In the genomic region with DNA sequence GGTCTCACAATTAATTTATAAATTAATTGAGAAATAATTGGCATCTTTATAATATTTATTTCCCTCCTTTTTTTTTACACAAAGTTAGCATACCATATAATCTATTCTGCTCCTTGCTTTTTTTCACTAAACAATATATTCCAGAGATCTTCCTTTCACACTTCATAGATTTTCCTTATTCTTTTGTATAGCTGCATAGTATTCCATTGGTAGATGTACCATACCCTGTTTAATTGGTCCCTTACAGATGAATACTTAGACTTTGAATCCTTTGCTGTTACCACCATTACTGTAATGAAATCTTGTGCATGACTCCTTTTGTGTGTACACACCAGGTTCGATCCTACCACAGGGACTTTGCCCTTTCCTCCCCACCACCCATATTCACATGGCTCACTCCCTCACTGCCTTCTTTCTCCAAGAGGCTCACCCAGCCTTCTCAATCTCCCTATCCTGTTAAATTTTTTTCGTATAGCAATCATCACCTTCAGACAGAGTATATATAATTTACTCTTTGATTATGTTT, we compare ENCODE assay signal across 16 cellular contexts. TPM values are rescaled to one million over a fixed set of nuclear protein-coding genes. Genes with fewer than 3 reads are reported as not detected.
DNase-seq lines count a peak whose midpoint lies in the region; ATAC-seq and TF ChIP-seq lines count a peak whose summit lies in the region.
"Had no signal": no experiment of that assay in that cellular context is flagged by ENCODE, and none has a peak within 500 bp of the region (broad histone marks: within the 10 kb centered on the region; RNA-seq: fewer than 3 reads in every experiment).

No MANE protein-coding gene starts in this region.

- H3K4me1 ChIP-seq in PC-9 (replicated peaks; ENCODE audit: insufficient read depth) (peaks cover 44% of the 10 kb centered on the region), neural progenitor cell (peaks cover 6% of the 10 kb centered on the region)
- H3K4me1 ChIP-seq: BLaER1 had no signal

- CTCF ChIA-PET in PC-9 (lab: Charles Lee) = no interaction called here

- POLR2A ChIA-PET in PC-9 (lab: Charles Lee; ENCODE audit: unreplicated experiment) = interaction anchor here (0.7 kb wide), 1 partner anchor 21 kb away, joined by 13 read pairs; no protein-coding TSS in a partner anchor

- intact Hi-C loops in PC-9 (cut with micrococcal nuclease; ENCODE audit: unreplicated experiment) = no loop called here

- peak overlapping the region; percentile 76 for H3K27ac Mint-ChIP-seq in activated T-cell treated with anti-CD3 and anti-CD28 coated beads, Interleukin-2, amount 50 U/mL, for 72 hours
- H3K27ac Mint-ChIP-seq in neural progenitor cell = no peak overlapping the region
- H3K27ac Mint-ChIP-seq: CD14-positive monocyte, H9 had no signal

- H3K9me3 Mint-ChIP-seq in activated T-cell treated with anti-CD3 and anti-CD28 coated beads, Interleukin-2, amount 50 U/mL, for 72 hours = peaks cover 0 to 2% of the 10 kb centered on the region in 2 donors
- H3K9me3 Mint-ChIP-seq in neural progenitor cell = no peaks in the 10 kb centered on the region

- H3F3A ChIP-seq in PC-9 (ENCODE audit: insufficient read depth, low read depth) (peaks cover 52% of the 10 kb centered on the region), neural progenitor cell (ENCODE audit: low read depth) (no peaks in the 10 kb centered on the region)

- peak overlapping the region; percentile 70 for H2AFZ ChIP-seq in PC-9
- H2AFZ ChIP-seq in neural progenitor cell (replicated peaks) = no peak overlapping the region

- no peaks in the 10 kb centered on the region for H3K4me1 Mint-ChIP-seq in activated T-cell treated with anti-CD3 and anti-CD28 coated beads, Interleukin-2, amount 50 U/mL, for 72 hours (ENCODE audit: low read depth)
- peaks cover 11% of the 10 kb centered on the region for H3K4me1 Mint-ChIP-seq in neural progenitor cell
- H3K4me1 Mint-ChIP-seq: CD14-positive monocyte; CD4-positive, alpha-beta memory T cell had no signal

- no peak overlapping the region for H3K9ac ChIP-seq in neural progenitor cell
- H3K9ac ChIP-seq: BLaER1 had no signal

- no peaks in the 10 kb centered on the region for H4K20me1 ChIP-seq in PC-9 (ENCODE audit: insufficient read depth)
- H4K20me1 ChIP-seq in neural progenitor cell (ENCODE audit: low read depth) = no peaks in the 10 kb centered on the region
- H4K20me1 ChIP-seq: BLaER1 had no signal

- DNase-seq in activated T-cell treated with anti-CD3 and anti-CD28 coated beads, Interleukin-2, amount 50 U/mL, for 72 hours = no peak
- no peak for DNase-seq in activated T-cell treated with anti-CD3 and anti-CD28 coated beads, Interleukin-2, amount 50 U/mL, for 48 hours
- DNase-seq in PC-9 (no peak), neural progenitor cell (ENCODE audit: low spot score) (no peak), Kasumi-1 (lab: John Stamatoyannopoulos, UW) (no peak)
- DNase-seq: 8988T; Calu3; CD4-positive, alpha-beta memory T cell; DMS79 treated with DMSO at 0.1 percent for 48 hours; GF-D8; H9 had no signal

- H3K4me3 ChIP-seq in PC-9 = no peak overlapping the region
- no peak overlapping the region for H3K4me3 ChIP-seq in neural progenitor cell
- H3K4me3 ChIP-seq: BLaER1 had no signal

- TF ChIP-seq CTCF in PC-9 (conservative IDR thresholded peaks at IDR 0.05) (no peak), neural progenitor cell (IDR thresholded peaks at IDR 0.05) (no peak)

- no TSS peak for BruUV-seq in PC-9 (replicated peaks; lab: Mats Ljungman, UMichigan)

- H3K27me3 Mint-ChIP-seq in activated T-cell treated with anti-CD3 and anti-CD28 coated beads, Interleukin-2, amount 50 U/mL, for 72 hours (ENCODE audit: low read depth) = no peaks in the 10 kb centered on the region
- H3K27me3 Mint-ChIP-seq in neural progenitor cell (ENCODE audit: insufficient read depth, low read depth) = no peaks in the 10 kb centered on the region
- H3K27me3 Mint-ChIP-seq: CD4-positive, alpha-beta memory T cell had no signal

- H3K9me2 ChIP-seq in PC-9 (ENCODE audit: insufficient read depth) = no peaks in the 10 kb centered on the region

- H3K9me3 ChIP-seq in PC-9 (ENCODE audit: insufficient read depth, low read depth) (no peaks in the 10 kb centered on the region), neural progenitor cell (ENCODE audit: low read depth) (no peaks in the 10 kb centered on the region)
- H3K9me3 ChIP-seq: BLaER1 had no signal

- peak overlapping the region; percentile 78; the same call in 1 of the 2 replicates for H3K4me2 ChIP-seq in PC-9
- no peak overlapping the region for H3K4me2 ChIP-seq in neural progenitor cell
- H3K4me2 ChIP-seq: BLaER1 had no signal

- H3K4me3 Mint-ChIP-seq in activated T-cell treated with anti-CD3 and anti-CD28 coated beads, Interleukin-2, amount 50 U/mL, for 72 hours = no peak overlapping the region
- peak overlapping the region; percentile 4 for H3K4me3 Mint-ChIP-seq in neural progenitor cell
- H3K4me3 Mint-ChIP-seq: CD14-positive monocyte; CD4-positive, alpha-beta memory T cell; H9; IgD-negative memory B cell had no signal

- peak overlapping the region; percentile 96 for H3K27ac ChIP-seq in PC-9
- no peak overlapping the region for H3K27ac ChIP-seq in neural progenitor cell
- H3K27ac ChIP-seq: BLaER1 had no signal

- no peak for ATAC-seq in activated T-cell treated with anti-CD3 and anti-CD28 coated beads, Interleukin-2, amount 50 U/mL, for 72 hours (replicated peaks in 1 of 2)
- ATAC-seq in HG03135 (IDR thresholded peaks at IDR 0.05; ENCODE audit: unreplicated experiment) = no peak
- ATAC-seq in GM19397 (IDR thresholded peaks at IDR 0.05; ENCODE audit: unreplicated experiment) = no peak

- H3K36me3 Mint-ChIP-seq in activated T-cell treated with anti-CD3 and anti-CD28 coated beads, Interleukin-2, amount 50 U/mL, for 72 hours (ENCODE audit: insufficient read depth in 2 of 2) = no peaks in the 10 kb centered on the region
- no peaks in the 10 kb centered on the region for H3K36me3 Mint-ChIP-seq in neural progenitor cell
- H3K36me3 Mint-ChIP-seq: CD14-positive monocyte; CD4-positive, alpha-beta memory T cell had no signal

- H3K27me3 ChIP-seq in PC-9 (ENCODE audit: insufficient read depth, low read depth) = no peaks in the 10 kb centered on the region
- H3K27me3 ChIP-seq in neural progenitor cell = no peaks in the 10 kb centered on the region
- H3K27me3 ChIP-seq: BLaER1 had no signal

- no peaks in the 10 kb centered on the region for H3K36me3 ChIP-seq in PC-9 (ENCODE audit: low read depth)
- no peaks in the 10 kb centered on the region for H3K36me3 ChIP-seq in neural progenitor cell
- H3K36me3 ChIP-seq: BLaER1 had no signal

- H3K79me2 ChIP-seq in PC-9 (ENCODE audit: low read depth) (no peaks in the 10 kb centered on the region), neural progenitor cell (ENCODE audit: low read depth) (no peaks in the 10 kb centered on the region)

RNA-seq across cellular contexts. Expression of gene RBX1, which starts 48.9 kb away (rescaled TPM):
- total RNA-seq in activated T-cell treated with anti-CD3 and anti-CD28 coated beads, Interleukin-2, amount 50 U/mL, for 72 hours = 10 to 100 TPM; 48.2 to 50.6 TPM
- total RNA-seq in PC-9 (2021) = 52.9 and 53.3 TPM in 2 replicates
- 77.8 and 117 TPM in 2 replicates for total RNA-seq in neural progenitor cell (ENCODE audit: low replicate concordance)
